14 cellular contexts compared by ENCODE assay signal in the genomic region with DNA sequence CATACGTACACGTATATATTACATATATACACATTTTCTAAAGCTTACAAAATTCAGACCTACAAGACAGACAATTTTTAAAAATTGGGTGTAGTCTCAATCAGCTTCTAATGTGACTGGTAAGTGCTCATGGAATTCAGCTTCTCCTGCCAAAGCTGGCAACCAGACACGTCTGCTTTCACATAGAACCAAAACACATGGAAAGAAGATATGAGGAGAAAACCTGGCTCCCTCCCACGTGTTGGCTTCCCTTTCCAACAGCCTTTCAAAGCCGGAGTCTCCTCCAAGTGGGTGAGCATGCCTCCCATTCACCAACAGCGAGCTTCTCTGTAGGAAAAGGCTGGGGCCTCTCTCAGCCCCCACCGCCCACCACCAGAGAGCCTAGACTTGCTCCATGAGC. TPM values are rescaled to one million over a fixed set of nuclear protein-coding genes. Genes with fewer than 3 reads are reported as not detected.
DNase-seq lines count a peak whose midpoint lies in the region; ATAC-seq and TF ChIP-seq lines count a peak whose summit lies in the region.
"Had no signal": no experiment of that assay in that cellular context is flagged by ENCODE, and none has a peak within 500 bp of the region (broad histone marks: within the 10 kb centered on the region; RNA-seq: fewer than 3 reads in every experiment).

No MANE protein-coding gene starts in this region.

- intact Hi-C loops in Right ventricle myocardium inferior (cut with DNase I), result loop anchor here (2.0 kb wide), 1 partner anchor 32 kb away; a partner anchor contains a TSS
- intact Hi-C loops in left ventricle myocardium superior (cut with micrococcal nuclease), result no loop called here

- H3K9me3 ChIP-seq in right atrium auricular region, result no peaks in the 10 kb centered on the region
- H3K9me3 ChIP-seq: breast epithelium had no signal

- peak overlapping the region in 1 of 2 donors; percentile 75 for H3K27ac ChIP-seq in right atrium auricular region
- H3K27ac ChIP-seq: breast epithelium had no signal

- ATAC-seq in Right ventricle myocardium inferior, result peak; percentile 67
- ATAC-seq in left ventricle myocardium superior, result peak; percentile 79
- ATAC-seq in HG02759 (IDR thresholded peaks at IDR 0.05; ENCODE audit: unreplicated experiment), result no peak
- no peak for ATAC-seq in GM21381 (IDR thresholded peaks at IDR 0.05; ENCODE audit: unreplicated experiment)
- ATAC-seq: effector memory CD8-positive, alpha-beta T cell; stimulated activated naive B cell treated with anti-CD40 and anti-IgM and Interleukin-4, amounts not matched to agents 10 μg/mL and 1 μg/mL and 100 μg/mL, for 72 hours had no signal

- H3K4me1 ChIP-seq in right atrium auricular region, result peaks cover 0 to 20% of the 10 kb centered on the region in 2 donors
- H3K4me1 ChIP-seq: breast epithelium had no signal

- H3K4me3 ChIP-seq in right atrium auricular region, result no peak overlapping the region
- H3K4me3 ChIP-seq in cardiac fibroblast (replicated peaks in 1 of 2; ENCODE audit: low read depth in 2 of 2, low read length in 2 of 2), result no peak overlapping the region
- H3K4me3 ChIP-seq: breast epithelium had no signal

- DNase-seq in Right ventricle myocardium inferior (ENCODE audit: missing footprints) (no peak), right atrium auricular region (ENCODE audit: low spot score) (no peak), cardiac fibroblast (ENCODE audit: low read depth in 2 of 2) (peak; percentile 3 to 88), left ventricle myocardium superior (peak; percentile 72), superior temporal gyrus (ENCODE audit: extremely low spot score) (peak; percentile 30), SW480 (ENCODE audit: low spot score) (no peak)
- DNase-seq: activated CD8-positive, alpha-beta memory T cell treated with anti-CD3 and anti-CD28 coated beads for 24 hours; effector memory CD8-positive, alpha-beta T cell; NCI-H1092; retina; stimulated activated naive B cell treated with anti-CD40 and anti-IgM and Interleukin-4, amounts not matched to agents 10 μg/mL and 1 μg/mL and 100 μg/mL, for 72 hours had no signal

- peaks cover 9% of the 10 kb centered on the region for H3K36me3 ChIP-seq in right atrium auricular region

- TF ChIP-seq CTCF in right atrium auricular region (IDR thresholded peaks at IDR 0.05) (no peak), cardiac fibroblast (IDR thresholded peaks at IDR 0.05; ENCODE audit: low read depth, low read length) (no peak)

- H3K27me3 ChIP-seq in right atrium auricular region, result no peaks in the 10 kb centered on the region
- H3K27me3 ChIP-seq: breast epithelium had no signal

RNA-seq across cellular contexts. Expression of a gene that starts 33.4 kb away (rescaled TPM):
- total RNA-seq in Right ventricle myocardium inferior, result 59.1 TPM
- 10 to 100 TPM; 32.4 to 48.9 TPM for total RNA-seq in right atrium auricular region
- total RNA-seq in left ventricle myocardium superior, result 72.0 TPM

Comparison
In these comparisons a context has a peak if more than half of its experiments do, and no peak if none do; other contexts are left out.
1. DNase-seq: peak in cardiac fibroblast (2 of 2), left ventricle myocardium superior (single experiment) and superior temporal gyrus (single experiment); none in Right ventricle myocardium inferior (single experiment), right atrium auricular region (single experiment) and SW480 (single experiment).
2. ATAC-seq: peak in Right ventricle myocardium inferior (single experiment) and left ventricle myocardium superior (single experiment); none in HG02759 (single experiment) and GM21381 (single experiment).